8 cellular contexts compared by ENCODE assay signal in genomic region chr4:781493-782216, GRCh38. TPM values are rescaled to one million over a fixed set of nuclear protein-coding genes. Genes with fewer than 3 reads are reported as not detected.
A peak's percentile ranks its signal among the peaks of the same experiment; 100 is the strongest.
DNase-seq lines count a peak whose midpoint lies in the region; ATAC-seq and TF ChIP-seq lines count a peak whose summit lies in the region.

No MANE protein-coding gene starts in this region.

- H3K4me1 ChIP-seq in testis: peaks cover 23% of the 10 kb centered on the region

- TF ChIP-seq CTCF in GM12864 (IDR thresholded peaks at IDR 0.05; ENCODE audit: low read depth, low read length, missing control alignments) (no peak), glutamatergic neuron (IDR thresholded peaks at IDR 0.05; ENCODE audit: partially characterized antibody, unreplicated experiment) (no peak), omental fat pad (IDR thresholded peaks at IDR 0.05) (no peak), testis (IDR thresholded peaks at IDR 0.05) (no peak)

- H3K27ac Mint-ChIP-seq in activated naive CD8-positive, alpha-beta T cell treated with anti-CD3 and anti-CD28 coated beads, Interleukin-2, amount 10 ng/mL, durations not matched to agents 7 days and 5 days: peak overlapping the region; percentile 83
- peak overlapping the region; percentile 96 for H3K27ac Mint-ChIP-seq in glutamatergic neuron (ENCODE audit: unreplicated experiment)

- peak overlapping the region; percentile 84 for H3K4me3 Mint-ChIP-seq in activated naive CD8-positive, alpha-beta T cell treated with anti-CD3 and anti-CD28 coated beads, Interleukin-2, amount 10 ng/mL, durations not matched to agents 7 days and 5 days
- peak overlapping the region; percentile 88 for H3K4me3 Mint-ChIP-seq in glutamatergic neuron (ENCODE audit: unreplicated experiment)

- H3K9me3 ChIP-seq in testis: no peaks in the 10 kb centered on the region

- TF ChIP-seq POLR2A in testis (IDR thresholded peaks at IDR 0.05): peak; percentile 95

- intact Hi-C loops in testis (cut with DNase I; ENCODE audit: low total_unique reads): no loop called here

- no peaks in the 10 kb centered on the region for H3K9me3 Mint-ChIP-seq in activated naive CD8-positive, alpha-beta T cell treated with anti-CD3 and anti-CD28 coated beads, Interleukin-2, amount 10 ng/mL, durations not matched to agents 7 days and 5 days
- H3K9me3 Mint-ChIP-seq in glutamatergic neuron (ENCODE audit: unreplicated experiment): peaks cover 27% of the 10 kb centered on the region

- no peaks in the 10 kb centered on the region for H3K36me3 ChIP-seq in testis (ENCODE audit: low read depth, missing control alignments)

- H3K4me3 ChIP-seq in GM12864 (ENCODE audit: low read depth, low read length) (peak overlapping the region; percentile 100), testis (peak overlapping the region; percentile 94 to 95)

- ATAC-seq in HG02678 (IDR thresholded peaks at IDR 0.05; ENCODE audit: unreplicated experiment) (peak; percentile 96), omental fat pad (ENCODE audit: low FRiP score) (peak; percentile 98)
- ATAC-seq in activated naive CD8-positive, alpha-beta T cell treated with anti-CD3 and anti-CD28 coated beads, Interleukin-2, amount 10 ng/mL, durations not matched to agents 7 days and 5 days (ENCODE audit: low read depth): peak; percentile 95

- peak overlapping the region; percentile 85 to 91 for H3K27ac ChIP-seq in testis

- peak; percentile 94 for DNase-seq in GM12864 (ENCODE audit: low read depth)
- DNase-seq in NCI-H1105 treated with DMSO at 0.1 percent for 48 hours (lab: John Stamatoyannopoulos, UW): peak; percentile 89
- DNase-seq in SKM-1 treated with dmso at 0.1 percent for 144 hours (lab: John Stamatoyannopoulos, UW; ENCODE audit: unreplicated experiment): peak; percentile 99
- DNase-seq in activated naive CD8-positive, alpha-beta T cell treated with anti-CD3 and anti-CD28 coated beads, Interleukin-2, amount 10 ng/mL, durations not matched to agents 7 days and 5 days: peak; percentile 99
- peak; percentile 99 for DNase-seq in glutamatergic neuron
- peak; percentile 97 for DNase-seq in omental fat pad (ENCODE audit: low spot score)
- DNase-seq in testis: peak; percentile 99

- WGBS in testis, 2 donors: 0 to 1% methylated on average over 2 to 53 of the region's 57 CpGs

- peaks cover 22% of the 10 kb centered on the region for H3K36me3 Mint-ChIP-seq in activated naive CD8-positive, alpha-beta T cell treated with anti-CD3 and anti-CD28 coated beads, Interleukin-2, amount 10 ng/mL, durations not matched to agents 7 days and 5 days
- peaks cover 10% of the 10 kb centered on the region for H3K36me3 Mint-ChIP-seq in glutamatergic neuron (ENCODE audit: unreplicated experiment)

- POLR2A ChIA-PET in activated naive CD8-positive, alpha-beta T cell treated with anti-CD3 and anti-CD28 coated beads, Interleukin-2, amount 10 ng/mL, durations not matched to agents 7 days and 5 days (lab: Charles Lee): interaction anchor here (0.6 to 4.9 kb wide), 16 partner anchors 9 to 801 kb away, joined by 3 to 41 read pairs (median 4); partner anchors contain the start of genes ATP5ME, FGFRL1, GAK and IDUA

- H3K27me3 ChIP-seq in testis: no peaks in the 10 kb centered on the region

- peaks cover 19% of the 10 kb centered on the region for H3K27me3 Mint-ChIP-seq in activated naive CD8-positive, alpha-beta T cell treated with anti-CD3 and anti-CD28 coated beads, Interleukin-2, amount 10 ng/mL, durations not matched to agents 7 days and 5 days
- H3K27me3 Mint-ChIP-seq in glutamatergic neuron (ENCODE audit: unreplicated experiment): peaks cover 24% of the 10 kb centered on the region

- H3K4me1 Mint-ChIP-seq in activated naive CD8-positive, alpha-beta T cell treated with anti-CD3 and anti-CD28 coated beads, Interleukin-2, amount 10 ng/mL, durations not matched to agents 7 days and 5 days: peaks cover 39% of the 10 kb centered on the region
- H3K4me1 Mint-ChIP-seq in glutamatergic neuron (ENCODE audit: low read depth, unreplicated experiment): peaks cover 25% of the 10 kb centered on the region

RNA-seq across cellular contexts. Expression of gene CPLX1, which starts 44.3 kb away (rescaled TPM):
- total RNA-seq in activated naive CD8-positive, alpha-beta T cell treated with anti-CD3 and anti-CD28 coated beads, Interleukin-2, amount 10 ng/mL, durations not matched to agents 7 days and 5 days: 1 to 10 TPM; 3.7 to 5.0 TPM
- total RNA-seq in glutamatergic neuron (ENCODE audit: unreplicated experiment): 115 TPM
- 1 to 10 TPM in 3 of 4 donors, not detected in 1; 1.1 to 2.0 (median 1.9) TPM for total RNA-seq in omental fat pad
- 1 to 10 TPM; 5.5 to 8.2 TPM for total RNA-seq in testis
- 4.4 TPM for polyA plus RNA-seq in testis (ENCODE audit: insufficient read depth, low read depth, low replicate concordance)

Comparison
In these comparisons a context has a peak if more than half of its experiments do, and no peak if none do; other contexts are left out.
1. Peak in every context shown above with its lines: DNase-seq, ATAC-seq, H3K4me3 ChIP-seq and H3K27ac ChIP-seq.
2. RNA of gene CPLX1, which starts 44.3 kb away (total RNA-seq): 115 TPM in glutamatergic neuron (single experiment); 5.5 to 8.2 TPM in testis, 3.7 to 5.0 TPM in activated naive CD8-positive, alpha-beta T cell treated with anti-CD3 and anti-CD28 coated beads, Interleukin-2, amount 10 ng/mL, durations not matched to agents 7 days and 5 days and 1.1 to 2.0 TPM in omental fat pad; every median in the first group is over 10 times any median in the second.